Comparison of ENCODE assay signal across 12 cellular contexts in genomic region chr1:36359383-36359782, GRCh38. TPM values are rescaled to one million over a fixed set of nuclear protein-coding genes. Genes with fewer than 3 reads are reported as not detected.
A peak's percentile ranks its signal among the peaks of the same experiment; 100 is the strongest.
DNase-seq lines count a peak whose midpoint lies in the region; ATAC-seq and TF ChIP-seq lines count a peak whose summit lies in the region.
"Had no signal": no experiment of that assay in that cellular context is flagged by ENCODE, and none has a peak within 500 bp of the region (broad histone marks: within the 10 kb centered on the region; RNA-seq: fewer than 3 reads in every experiment).

No MANE protein-coding gene starts in this region.

- H3K27me3 ChIP-seq in breast epithelium, result no peaks in the 10 kb centered on the region
- no peaks in the 10 kb centered on the region for H3K27me3 ChIP-seq in gastrocnemius medialis
- H3K27me3 ChIP-seq: tibial artery had no signal

- H3K36me3 Mint-ChIP-seq in T-helper 2 cell treated with Interferon-gamma antibody and Interleukin-4, amounts not matched to agents 5 μg/mL and 100 μg/mL, for 36 hours (ENCODE audit: low read depth), result peaks cover 34% of the 10 kb centered on the region

- intact Hi-C loops in breast epithelium (cut with DNase I; ENCODE audit: low total_unique reads), result loop anchor here (10.0 kb wide), 1 partner anchor 65 kb away; no protein-coding TSS in a partner anchor
- intact Hi-C loops in gastrocnemius medialis (cut with DNase I; ENCODE audit: low total_unique reads), result no loop called here

- in situ Hi-C loops in gastrocnemius medialis (cut with MboI; ENCODE audit: low sequenced_read_pairs in 4 of 4), result loop anchor here in 1 of 4 donors (10.0 kb wide), 1 partner anchor 55 kb away; no protein-coding TSS in a partner anchor

- H3K4me1 Mint-ChIP-seq in T-helper 2 cell treated with Interferon-gamma antibody and Interleukin-4, amounts not matched to agents 5 μg/mL and 100 μg/mL, for 36 hours (ENCODE audit: low read depth), result peaks cover 8% of the 10 kb centered on the region

- no peaks in the 10 kb centered on the region for H3K9me3 Mint-ChIP-seq in T-helper 2 cell treated with Interferon-gamma antibody and Interleukin-4, amounts not matched to agents 5 μg/mL and 100 μg/mL, for 36 hours

- no peak for DNase-seq in T-helper 2 cell treated with Interferon-gamma antibody and Interleukin-4, amounts not matched to agents 5 μg/mL and 100 μg/mL, for 36 hours (ENCODE audit: low spot score)
- no peak for DNase-seq in T-helper 2 cell
- peak; percentile 74 for DNase-seq in NCI-H2171 treated with DMSO at 0.1 percent for 48 hours (lab: John Stamatoyannopoulos, UW)
- no peak for DNase-seq in breast epithelium (ENCODE audit: low spot score in 2 of 2)
- peak in 1 of 2 donors; percentile 42 for DNase-seq in gastrocnemius medialis
- DNase-seq in activated effector memory CD4-positive, alpha-beta T cell treated with anti-CD3 and anti-CD28 coated beads, Interleukin-2, amount 50 U/mL, for 16 hours, result no peak
- no peak for DNase-seq in NCI-H2107 (lab: John Stamatoyannopoulos, UW)
- DNase-seq in NK-92 treated with Interleukin-12 subunit alpha and Interleukin-12 subunit beta, amount 100 ng/mL, for 24 hours (lab: John Stamatoyannopoulos, UW), result no peak
- DNase-seq: Kasumi-1, NCI-H2081, tibial artery had no signal

- H3K36me3 ChIP-seq in breast epithelium, result no peaks in the 10 kb centered on the region
- peaks cover 0 to 79% of the 10 kb centered on the region in 2 donors for H3K36me3 ChIP-seq in gastrocnemius medialis

- H3K27ac ChIP-seq in breast epithelium (peak overlapping the region; percentile 16 to 43), gastrocnemius medialis (peak overlapping the region in 3 of 4 donors; percentile 24 to 53 (median 37))

- peak overlapping the region; percentile 90 for H3K27ac Mint-ChIP-seq in T-helper 2 cell treated with Interferon-gamma antibody and Interleukin-4, amounts not matched to agents 5 μg/mL and 100 μg/mL, for 36 hours

- H3K4me3 ChIP-seq in breast epithelium (no peak overlapping the region), gastrocnemius medialis (no peak overlapping the region)
- H3K4me3 ChIP-seq: tibial artery had no signal

- no peaks in the 10 kb centered on the region for H3K9me3 ChIP-seq in breast epithelium
- H3K9me3 ChIP-seq in gastrocnemius medialis, result no peaks in the 10 kb centered on the region
- H3K9me3 ChIP-seq: tibial artery had no signal

- no peak for TF ChIP-seq POLR2A in breast epithelium (IDR thresholded peaks at IDR 0.05)
- TF ChIP-seq POLR2A in gastrocnemius medialis (IDR thresholded peaks at IDR 0.05), result no peak

- H3K4me1 ChIP-seq in breast epithelium (no peaks in the 10 kb centered on the region), gastrocnemius medialis (peaks cover 3 to 10% of the 10 kb centered on the region in 2 donors)

- no peak for TF ChIP-seq CTCF in breast epithelium (IDR thresholded peaks at IDR 0.05)
- no peak for TF ChIP-seq CTCF in gastrocnemius medialis (IDR thresholded peaks at IDR 0.05 in 4 of 5, conservative IDR thresholded peaks at IDR 0.05 in 1 of 5)

- peak; percentile 33 to 72 for ATAC-seq in gastrocnemius medialis

- H3K27me3 Mint-ChIP-seq in T-helper 2 cell treated with Interferon-gamma antibody and Interleukin-4, amounts not matched to agents 5 μg/mL and 100 μg/mL, for 36 hours (ENCODE audit: low read depth), result no peaks in the 10 kb centered on the region

- H3K4me3 Mint-ChIP-seq in T-helper 2 cell treated with Interferon-gamma antibody and Interleukin-4, amounts not matched to agents 5 μg/mL and 100 μg/mL, for 36 hours, result peak overlapping the region; percentile 1

RNA-seq across cellular contexts. Expression of gene STK40, which starts 26.3 kb away (rescaled TPM):
- total RNA-seq in breast epithelium (10 to 100 TPM; 22.5 to 36.0 (median 26.2) TPM), gastrocnemius medialis (100 to 1,000 TPM; 109 to 263 (median 211) TPM)

RNA-seq across cellular contexts. Expression of gene EVA1B, which starts 35.9 kb away (rescaled TPM):
- 100 to 1,000 TPM in 2 of 3 donors, 10 to 100 TPM in 1; 62.1 to 129 (median 118) TPM for total RNA-seq in breast epithelium
- total RNA-seq in gastrocnemius medialis, result 10 to 100 TPM; 10.0 to 19.9 (median 14.8) TPM

RNA-seq across cellular contexts. Expression of gene LSM10, which starts 38.3 kb away (rescaled TPM):
- total RNA-seq in breast epithelium, result 10 to 100 TPM; 31.8 to 49.5 (median 39.7) TPM
- 100 to 1,000 TPM in 2 of 4 donors, 10 to 100 TPM in 2; 56.9 to 129 (median 103) TPM for total RNA-seq in gastrocnemius medialis

RNA-seq across cellular contexts. Expression of gene SH3D21, which starts 53.2 kb away (rescaled TPM):
- total RNA-seq in breast epithelium (10 to 100 TPM in 2 of 3 donors, under 1 TPM in 1; 0.80 to 18.7 (median 18.0) TPM), gastrocnemius medialis (1 to 10 TPM in 1 of 4 donors, under 1 TPM in 3; 0.10 to 1.4 (median 0.46) TPM)
- total RNA-seq: A172 had no signal
